In genomic region chr5:173020154-173020581, GRCh38 we compare ENCODE assay signal across 18 cellular contexts. TPM values are rescaled to one million over a fixed set of nuclear protein-coding genes. Genes with fewer than 3 reads are reported as not detected.
DNase-seq lines count a peak whose midpoint lies in the region; ATAC-seq, FAIRE-seq and TF ChIP-seq lines count a peak whose summit lies in the region.
"Had no signal": no experiment of that assay in that cellular context is flagged by ENCODE, and none has a peak within 500 bp of the region (broad histone marks: within the 10 kb centered on the region; RNA-seq: fewer than 3 reads in every experiment).

No MANE protein-coding gene starts in this region.

- H3K27me3 Mint-ChIP-seq in astrocyte (ENCODE audit: low read depth, unreplicated experiment) = no peaks in the 10 kb centered on the region
- H3K27me3 Mint-ChIP-seq: T-cell had no signal

- peaks cover 72% of the 10 kb centered on the region for H3K79me2 ChIP-seq in astrocyte (ENCODE audit: insufficient read depth, low read length)

- ATAC-seq in HG03342 (IDR thresholded peaks at IDR 0.05; ENCODE audit: unreplicated experiment) = no peak
- ATAC-seq: activated T-cell treated with anti-CD3 and anti-CD28 coated beads, Interleukin-2, amount 50 U/mL, for 4 hours; T-cell had no signal

- H3K4me1 Mint-ChIP-seq in astrocyte (ENCODE audit: low read depth, unreplicated experiment) = peaks cover 18% of the 10 kb centered on the region

- 72 to 81% (median 76%) methylated on average over 5 of the region's 5 CpGs for WGBS in spleen, 5 donors

- no peaks in the 10 kb centered on the region for H3K9me3 Mint-ChIP-seq in astrocyte (ENCODE audit: unreplicated experiment)
- H3K9me3 Mint-ChIP-seq: activated T-cell treated with anti-CD3 and anti-CD28 coated beads, Interleukin-2, amount 50 U/mL, for 4 hours; T-cell had no signal

- H3K27ac ChIP-seq in astrocyte (ENCODE audit: low read depth, low read length) = no peak overlapping the region
- H3K27ac ChIP-seq in left ventricle myocardium inferior (replicated peaks) = peak overlapping the region; percentile 49
- H3K27ac ChIP-seq in spleen = peak overlapping the region in 5 of 8 donors; percentile 10 to 90 (median 28)
- no peak overlapping the region for H3K27ac ChIP-seq in colonic mucosa

- no peak overlapping the region for H3K4me3 Mint-ChIP-seq in astrocyte (ENCODE audit: unreplicated experiment)
- H3K4me3 Mint-ChIP-seq: activated T-cell treated with anti-CD3 and anti-CD28 coated beads, Interleukin-2, amount 50 U/mL, for 4 hours; T-cell had no signal

- FAIRE-seq in astrocyte (lab: Jason Lieb, UNC) = no peak
- FAIRE-seq: H54 had no signal

- peaks cover 11% of the 10 kb centered on the region for H3K4me1 ChIP-seq in astrocyte (ENCODE audit: insufficient read depth, low read length)
- H3K4me1 ChIP-seq in left ventricle myocardium inferior = peaks cover 36% of the 10 kb centered on the region
- peaks cover 6 to 77% (median 32%) of the 10 kb centered on the region in 6 donors for H3K4me1 ChIP-seq in spleen
- no peaks in the 10 kb centered on the region for H3K4me1 ChIP-seq in colonic mucosa

- intact Hi-C loops in left ventricle myocardium inferior (cut with micrococcal nuclease) = no loop called here
- intact Hi-C loops in spleen (cut with DNase I; ENCODE audit: low total_unique reads) = no loop called here
- intact Hi-C loops in colonic mucosa (cut with DNase I) = no loop called here

- H4K20me1 ChIP-seq in astrocyte (ENCODE audit: insufficient read depth, low read length) = peaks cover 56% of the 10 kb centered on the region

- H3K36me3 ChIP-seq in astrocyte (ENCODE audit: insufficient read depth, low read length) (peaks cover 5% of the 10 kb centered on the region), left ventricle myocardium inferior (peaks cover 19% of the 10 kb centered on the region), spleen (peaks cover 0 to 61% (median 28%) of the 10 kb centered on the region in 6 donors), colonic mucosa (no peaks in the 10 kb centered on the region)

- H3K27ac Mint-ChIP-seq in astrocyte (ENCODE audit: unreplicated experiment) = no peak overlapping the region

- peaks cover 16% of the 10 kb centered on the region for H3K36me3 Mint-ChIP-seq in astrocyte (ENCODE audit: low read depth, unreplicated experiment)

- H3K27me3 ChIP-seq in astrocyte (ENCODE audit: insufficient read depth, low read length) (no peaks in the 10 kb centered on the region), left ventricle myocardium inferior (ENCODE audit: low read depth) (no peaks in the 10 kb centered on the region), spleen (replicated peaks in 1 of 7) (no peaks in the 10 kb centered on the region), colonic mucosa (no peaks in the 10 kb centered on the region)

- peak; percentile 8 for DNase-seq in activated effector memory CD4-positive, alpha-beta T cell treated with anti-CD3 and anti-CD28 coated beads, Interleukin-2, amount 50 U/mL, for 16 hours
- no peak for DNase-seq in activated effector memory CD4-positive, alpha-beta T cell treated with Interleukin-2 at 50 U/mL for 16 hours
- DNase-seq in astrocyte (ENCODE audit: low read depth) = peak; percentile 20
- DNase-seq in left ventricle myocardium inferior = no peak
- DNase-seq in spleen = no peak
- no peak for DNase-seq in colonic mucosa
- DNase-seq in stimulated activated CD4-positive, alpha-beta T cell treated with anti-CD3 and anti-CD28 coated beads, Interleukin-4, amount 100 ng/mL, for 1 hour = no peak
- DNase-seq: ACHN; activated CD4-positive, CD25-positive, alpha-beta regulatory T cell treated with anti-CD3 and anti-CD28 coated beads, Interleukin-2, amount 50 U/mL, for 72 hours; activated T-cell treated with anti-CD3 and anti-CD28 coated beads, Interleukin-2, amount 50 U/mL, for 4 hours; effector CD4-positive, alpha-beta T cell; EL; foreskin melanocyte; NCI-H2081 treated with DMSO at 0.1 percent for 48 hours; NCI-H748 treated with DMSO at 0.1 percent for 48 hours; T-cell had no signal

- H2AFZ ChIP-seq in astrocyte (ENCODE audit: low read depth, low read length) = no peak overlapping the region

- TF ChIP-seq POLR2A in spleen (IDR thresholded peaks at IDR 0.05) = no peak

- TF ChIP-seq CTCF in astrocyte (IDR thresholded peaks at IDR 0.05; ENCODE audit: insufficient read depth, low read depth, low read length) = no peak
- no peak for TF ChIP-seq CTCF in left ventricle myocardium inferior (IDR thresholded peaks at IDR 0.05; ENCODE audit: borderline replicate concordance)
- TF ChIP-seq CTCF in spleen (IDR thresholded peaks at IDR 0.05 in 8 of 11, conservative IDR thresholded peaks at IDR 0.05 in 3 of 11) = no peak
- TF ChIP-seq CTCF in colonic mucosa (IDR thresholded peaks at IDR 0.05) = no peak

- H3K4me3 ChIP-seq in astrocyte (ENCODE audit: insufficient read depth, low read depth, low read length) = no peak overlapping the region
- no peak overlapping the region for H3K4me3 ChIP-seq in left ventricle myocardium inferior
- H3K4me3 ChIP-seq in spleen = no peak overlapping the region
- H3K4me3 ChIP-seq in colonic mucosa = no peak overlapping the region

- H3K9me3 ChIP-seq in astrocyte (ENCODE audit: insufficient read depth, low read depth, low read length) = no peaks in the 10 kb centered on the region
- H3K9me3 ChIP-seq in left ventricle myocardium inferior (replicated peaks) = no peaks in the 10 kb centered on the region
- H3K9me3 ChIP-seq in spleen = no peaks in the 10 kb centered on the region
- no peaks in the 10 kb centered on the region for H3K9me3 ChIP-seq in colonic mucosa

- H3K4me2 ChIP-seq in astrocyte (ENCODE audit: low read length) = no peak overlapping the region

- H3K9ac ChIP-seq in astrocyte (ENCODE audit: low read length) = no peak overlapping the region
- no peak overlapping the region for H3K9ac ChIP-seq in colonic mucosa (ENCODE audit: low read depth in 2 of 2, low read length in 2 of 2)

RNA-seq across cellular contexts. Expression of gene CREBRF, which starts 36.0 kb away (rescaled TPM):
- 10.0 and 10.1 TPM in 2 replicates for total RNA-seq in astrocyte
- 24.1 TPM for total RNA-seq in left ventricle myocardium inferior
- total RNA-seq in spleen = 10 to 100 TPM; 44.7 to 85.9 (median 58.7) TPM
- 1 to 10 TPM; 7.2 to 8.2 (median 7.3) TPM for polyA plus RNA-seq in spleen
- 10 to 100 TPM in 1 of 2 donors, 1 to 10 TPM in 1; 7.2 to 19.1 TPM for total RNA-seq in colonic mucosa

RNA-seq across cellular contexts. Expression of gene ATP6V0E1, which starts 36.6 kb away (rescaled TPM):
- total RNA-seq in astrocyte (309 and 327 TPM in 2 replicates), left ventricle myocardium inferior (208 TPM), spleen (100 to 1,000 TPM; 185 to 221 (median 208) TPM), colonic mucosa (100 to 1,000 TPM; 194 to 218 TPM)
- polyA plus RNA-seq in spleen = 100 to 1,000 TPM; 213 to 314 (median 298) TPM

Comparison
In these comparisons a context has a peak if more than half of its experiments do, and no peak if none do; other contexts are left out.
1. DNase-seq: peak in activated effector memory CD4-positive, alpha-beta T cell treated with anti-CD3 and anti-CD28 coated beads, Interleukin-2, amount 50 U/mL, for 16 hours (single experiment) and astrocyte (single experiment); none in activated effector memory CD4-positive, alpha-beta T cell treated with Interleukin-2 at 50 U/mL for 16 hours (single experiment), left ventricle myocardium inferior (single experiment), spleen (single experiment), colonic mucosa (single experiment) and stimulated activated CD4-positive, alpha-beta T cell treated with anti-CD3 and anti-CD28 coated beads, Interleukin-4, amount 100 ng/mL, for 1 hour (single experiment).
2. H3K27ac ChIP-seq: peak in left ventricle myocardium inferior (single experiment) and spleen (5 of 8); none in astrocyte (single experiment) and colonic mucosa (single experiment).